23 cellular contexts compared by ENCODE assay signal in the genomic region with DNA sequence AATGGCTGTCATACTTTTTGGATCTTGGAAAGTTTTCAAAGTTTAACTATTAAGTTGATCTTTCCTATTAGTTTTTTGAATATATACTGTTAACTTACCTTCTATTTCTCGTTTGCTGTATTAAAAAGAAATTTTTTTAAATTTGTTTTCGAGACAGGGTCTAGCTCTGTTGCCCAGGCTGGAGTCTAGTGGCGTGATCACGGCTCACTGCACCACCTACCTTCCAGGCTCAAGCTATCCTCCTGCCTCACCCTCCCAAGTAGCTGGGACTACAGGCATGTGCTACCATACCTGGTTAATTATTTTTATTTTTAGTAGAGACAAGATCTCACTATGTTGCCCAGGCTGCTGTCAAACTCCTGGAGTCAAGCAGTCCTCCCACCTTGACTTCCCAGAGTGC. TPM values are rescaled to one million over a fixed set of nuclear protein-coding genes. Genes with fewer than 3 reads are reported as not detected.
A peak's percentile ranks its signal among the peaks of the same experiment; 100 is the strongest.
DNase-seq lines count a peak whose midpoint lies in the region; ATAC-seq and TF ChIP-seq lines count a peak whose summit lies in the region.
"Had no signal": no experiment of that assay in that cellular context is flagged by ENCODE, and none has a peak within 500 bp of the region (broad histone marks: within the 10 kb centered on the region; RNA-seq: fewer than 3 reads in every experiment).

No MANE protein-coding gene starts in this region.

- H3F3A ChIP-seq in GM23248 (ENCODE audit: insufficient read depth): peaks cover 9% of the 10 kb centered on the region
- no peaks in the 10 kb centered on the region for H3F3A ChIP-seq in Loucy (ENCODE audit: low read depth)

- H3K36me3 ChIP-seq in GM23248 (ENCODE audit: low read depth) (no peaks in the 10 kb centered on the region), Loucy (ENCODE audit: insufficient read depth, low read length) (peaks cover 6% of the 10 kb centered on the region; the same call in 1 of the 2 replicates), uterus (no peaks in the 10 kb centered on the region)
- H3K36me3 ChIP-seq: BE2C had no signal

- no peak overlapping the region for H3K27ac Mint-ChIP-seq in WTC11
- H3K27ac Mint-ChIP-seq: CD4-positive, alpha-beta memory T cell; CD4-positive, CD25-positive, alpha-beta regulatory T cell had no signal

- H2AFZ ChIP-seq in GM23248 (peak overlapping the region; percentile 52; the same call in 1 of the 2 replicates), Loucy (ENCODE audit: low read length) (no peak overlapping the region)

- H3K4me3 ChIP-seq in GM23248 (no peak overlapping the region), Loucy (ENCODE audit: low read length, poor library complexity, severe bottlenecking) (no peak overlapping the region), right cardiac atrium (ENCODE audit: low read length) (no peak overlapping the region), uterus (no peak overlapping the region)
- H3K4me3 ChIP-seq: BLaER1 had no signal

- TF ChIP-seq CTCF in Loucy (conservative IDR thresholded peaks at IDR 0.05; ENCODE audit: low read length) (no peak), WTC11 (IDR thresholded peaks at IDR 0.05) (no peak), uterus (IDR thresholded peaks at IDR 0.05) (no peak)

- H3K9ac ChIP-seq in GM23248: no peak overlapping the region
- no peak overlapping the region for H3K9ac ChIP-seq in Loucy (ENCODE audit: low read depth, low read length, poor library complexity, severe bottlenecking)
- H3K9ac ChIP-seq: BLaER1 had no signal

- H3K79me2 ChIP-seq in GM23248 (ENCODE audit: insufficient read depth) (peaks cover 83% of the 10 kb centered on the region), Loucy (ENCODE audit: insufficient read depth, low read length) (peaks cover 93% of the 10 kb centered on the region)

- 70 to 71% methylated on average over 4 of the region's 4 CpGs for WGBS in GM23248 (ENCODE audit: low coverage in 1 of 2, low lambda C conversion rate in 2 of 2, missing lambda C conversion rate in 2 of 2), 2 experiments
- WGBS in right cardiac atrium: 70% methylated on average over 4 of the region's 4 CpGs

- ATAC-seq in WTC11 (no peak), HG03469 (IDR thresholded peaks at IDR 0.05; ENCODE audit: unreplicated experiment) (no peak), right cardiac atrium (no peak)

- peaks cover 6% of the 10 kb centered on the region for H3K4me1 Mint-ChIP-seq in WTC11

- POLR2A ChIA-PET in WTC11 (lab: Charles Lee): interaction anchor here (0.6 kb wide), 1 partner anchor 14 kb away, joined by 3 read pairs; no protein-coding TSS in a partner anchor

- no peak overlapping the region for H3K27ac ChIP-seq in GM23248
- H3K27ac ChIP-seq in substantia nigra (ENCODE audit: low read depth, low read length, poor library complexity, severe bottlenecking): no peak overlapping the region
- H3K27ac ChIP-seq in right cardiac atrium (ENCODE audit: low read length): no peak overlapping the region
- H3K27ac ChIP-seq in uterus: no peak overlapping the region
- H3K27ac ChIP-seq: BLaER1 had no signal

- H3K9me3 Mint-ChIP-seq in WTC11: no peaks in the 10 kb centered on the region
- H3K9me3 Mint-ChIP-seq: CD4-positive, CD25-positive, alpha-beta regulatory T cell; CD8-positive, alpha-beta memory T cell had no signal

- no peaks in the 10 kb centered on the region; the same call in 1 of the 2 replicates for H3K27me3 Mint-ChIP-seq in WTC11 (ENCODE audit: low read depth)
- H3K27me3 Mint-ChIP-seq: CD4-positive, alpha-beta memory T cell had no signal

- intact Hi-C loops in right cardiac atrium (cut with DNase I) (loop anchor here in 1 of 4 donors (10.0 kb wide), 1 partner anchor 84 kb away; no protein-coding TSS in a partner anchor), uterus (cut with DNase I; ENCODE audit: low total_unique reads) (no loop called here)

- no peak overlapping the region for H3K4me3 Mint-ChIP-seq in WTC11
- H3K4me3 Mint-ChIP-seq: CD14-positive monocyte; CD4-positive, alpha-beta memory T cell; CD4-positive, CD25-positive, alpha-beta regulatory T cell; CD8-positive, alpha-beta memory T cell had no signal

- H3K4me2 ChIP-seq in GM23248 (ENCODE audit: unreplicated experiment): no peak overlapping the region
- peak overlapping the region; percentile 90 for H3K4me2 ChIP-seq in Loucy (ENCODE audit: low read depth, low read length, poor library complexity, severe bottlenecking)
- H3K4me2 ChIP-seq: BLaER1 had no signal

- H3K4me1 ChIP-seq in GM23248 (ENCODE audit: insufficient read depth) (no peaks in the 10 kb centered on the region), Loucy (ENCODE audit: insufficient read depth, low read length, poor library complexity, severe bottlenecking) (peaks cover 17% of the 10 kb centered on the region), right cardiac atrium (ENCODE audit: control insufficient read depth, insufficient read depth, low read length) (no peaks in the 10 kb centered on the region), uterus (peaks cover 0 to 5% of the 10 kb centered on the region in 2 donors)
- H3K4me1 ChIP-seq: BE2C had no signal

- no peaks in the 10 kb centered on the region for H3K27me3 ChIP-seq in GM23248 (replicated peaks; ENCODE audit: insufficient read depth)
- no peaks in the 10 kb centered on the region for H3K27me3 ChIP-seq in Loucy (ENCODE audit: insufficient read depth, low read length, poor library complexity, severe bottlenecking)
- no peaks in the 10 kb centered on the region for H3K27me3 ChIP-seq in right cardiac atrium (ENCODE audit: control insufficient read depth, insufficient read depth)
- peaks cover 0 to 7% of the 10 kb centered on the region in 2 donors for H3K27me3 ChIP-seq in uterus
- H3K27me3 ChIP-seq: BE2C, BLaER1 had no signal

- CTCF ChIA-PET in WTC11 (lab: Charles Lee): interaction anchor here (0.9 to 1.5 kb wide), 2 partner anchors 9 to 261 kb away, joined by 3 to 19 read pairs; no protein-coding TSS in a partner anchor

- no peak for TF ChIP-seq POLR2A in uterus (IDR thresholded peaks at IDR 0.05)

- DNase-seq in GM23248 (no peak), WTC11 (ENCODE audit: low spot score) (no peak), substantia nigra (lab: John Stamatoyannopoulos, UW) (no peak), right cardiac atrium (no peak), uterus (no peak)
- DNase-seq: 8988T; ACHN; BE2C; C1 segment of cervical spinal cord; CD4-positive, alpha-beta memory T cell; CD4-positive, CD25-positive, alpha-beta regulatory T cell; CD8-positive, alpha-beta memory T cell; COR-L47; DMS 273 treated with DMSO at 0.1 percent for 48 hours; DMS153; DMS53; DMS79; DND-41; GF-D8 had no signal

- in situ Hi-C loops in GM23248 (cut with MboI): no loop called here

- H3K36me3 Mint-ChIP-seq in WTC11: no peaks in the 10 kb centered on the region
- H3K36me3 Mint-ChIP-seq: CD4-positive, CD25-positive, alpha-beta regulatory T cell had no signal

- H3K9me3 ChIP-seq in GM23248 (ENCODE audit: low read depth) (no peaks in the 10 kb centered on the region), Loucy (ENCODE audit: insufficient read depth, low read depth, low read length) (no peaks in the 10 kb centered on the region), right cardiac atrium (ENCODE audit: control insufficient read depth, low read length) (no peaks in the 10 kb centered on the region), uterus (no peaks in the 10 kb centered on the region)
- H3K9me3 ChIP-seq: BE2C had no signal

- H4K20me1 ChIP-seq in GM23248 (ENCODE audit: insufficient read depth): no peaks in the 10 kb centered on the region
- peaks cover 10% of the 10 kb centered on the region for H4K20me1 ChIP-seq in Loucy (ENCODE audit: insufficient read depth, low read length, poor library complexity, severe bottlenecking)

- H3K9me2 ChIP-seq in GM23248 (ENCODE audit: insufficient read depth) (no peaks in the 10 kb centered on the region), Loucy (replicated peaks; ENCODE audit: low read depth, low read length) (no peaks in the 10 kb centered on the region)

TF ChIP-seq in WTC11, 78 proteins besides CTCF, POLR2A, EP300 and RAD21 (continues in another document):
- no peak for TF ChIP-seq E2F1 (CRISPR knock-in tag; IDR thresholded peaks at IDR 0.05)
- TF ChIP-seq JUN (CRISPR knock-in tag; IDR thresholded peaks at IDR 0.05): no peak
- TF ChIP-seq, protein P1, sequence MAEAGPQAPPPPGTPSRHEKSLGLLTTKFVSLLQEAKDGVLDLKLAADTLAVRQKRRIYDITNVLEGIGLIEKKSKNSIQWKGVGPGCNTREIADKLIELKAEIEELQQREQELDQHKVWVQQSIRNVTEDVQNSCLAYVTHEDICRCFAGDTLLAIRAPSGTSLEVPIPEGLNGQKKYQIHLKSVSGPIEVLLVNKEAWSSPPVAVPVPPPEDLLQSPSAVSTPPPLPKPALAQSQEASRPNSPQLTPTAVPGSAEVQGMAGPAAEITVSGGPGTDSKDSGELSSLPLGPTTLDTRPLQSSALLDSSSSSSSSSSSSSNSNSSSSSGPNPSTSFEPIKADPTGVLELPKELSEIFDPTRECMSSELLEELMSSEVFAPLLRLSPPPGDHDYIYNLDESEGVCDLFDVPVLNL (CRISPR knock-in tag; IDR thresholded peaks at IDR 0.05; ENCODE audit: borderline replicate concordance, low read depth): no peak

RNA-seq across cellular contexts. Expression of gene KNL1, which starts 4.6 kb away (rescaled TPM):
- 14.5 and 19.1 TPM in 2 replicates for total RNA-seq in GM23248 (2014; rRNA removed; shearing (Covaris generic))
- polyA plus RNA-seq in GM23248 (2016; fragmentation: Nextera tagmentation; extraction: Ambion mirVana): 5.7 and 6.4 TPM in 2 replicates
- total RNA-seq in WTC11 (2021): 18.4 to 24.0 TPM (median 21.1 TPM) in 3 replicates
- 1 to 10 TPM in 1 of 4 donors, under 1 TPM in 3; 0.39 to 1.6 (median 0.50) TPM for total RNA-seq in right cardiac atrium
- polyA plus RNA-seq in right cardiac atrium: 0.14 TPM
- total RNA-seq in uterus: 10 to 100 TPM in 1 of 4 donors, under 1 TPM in 2, not detected in 1; 0.26 to 33.5 (median 0.55) TPM

RNA-seq across cellular contexts. Expression of gene RPUSD2, which starts 29.6 kb away (rescaled TPM):
- total RNA-seq in GM23248 (2014; rRNA removed; shearing (Covaris generic)): 10.5 and 12.8 TPM in 2 replicates
- polyA plus RNA-seq in GM23248 (2016; fragmentation: Nextera tagmentation; extraction: Ambion mirVana) (8.5 and 9.6 TPM in 2 replicates), right cardiac atrium (7.6 TPM)
- total RNA-seq in WTC11 (2021) (28.5 to 34.2 TPM (median 30.8 TPM) in 3 replicates), right cardiac atrium (1 to 10 TPM; 8.0 to 9.7 (median 9.0) TPM), uterus (10 to 100 TPM in 1 of 4 donors, 1 to 10 TPM in 1, under 1 TPM in 2; 0.29 to 18.6 (median 5.0) TPM)

RNA-seq across cellular contexts. Expression of gene CCDC32, which starts 33.8 kb away (rescaled TPM):
- 25.7 and 44.7 TPM in 2 replicates for total RNA-seq in GM23248 (2014; rRNA removed; shearing (Covaris generic))
- polyA plus RNA-seq in GM23248 (2016; fragmentation: Nextera tagmentation; extraction: Ambion mirVana) (26.2 and 29.5 TPM in 2 replicates), right cardiac atrium (33.7 TPM)
- total RNA-seq in WTC11 (2021) (12.8 to 15.6 TPM (median 13.7 TPM) in 3 replicates), right cardiac atrium (10 to 100 TPM; 23.1 to 27.8 (median 24.7) TPM), uterus (10 to 100 TPM; 18.2 to 39.3 (median 29.3) TPM)
